22 cellular contexts compared by ENCODE assay signal in the genomic region with DNA sequence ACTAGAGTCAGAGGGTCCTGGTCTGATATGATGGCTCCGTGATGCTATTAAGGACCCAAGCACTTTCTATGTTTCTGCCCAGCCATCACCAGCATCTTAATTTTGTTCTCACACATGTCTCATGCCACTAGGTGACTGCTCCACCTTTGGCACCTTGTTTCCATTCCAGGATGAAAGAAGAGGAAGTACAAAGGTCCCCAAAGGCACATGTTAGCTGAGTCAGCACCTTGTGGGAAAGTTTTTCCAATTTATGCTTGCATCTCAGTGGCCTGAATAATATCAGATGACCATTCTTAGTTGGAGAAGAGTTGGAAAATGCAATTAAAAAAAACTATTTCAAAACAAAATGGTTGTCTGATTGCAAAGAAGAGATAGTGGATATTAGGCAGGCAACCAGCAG.
"Had no signal": no experiment of that assay in that cellular context is flagged by ENCODE, and none has a peak within 500 bp of the region (broad histone marks: within the 10 kb centered on the region; RNA-seq: fewer than 3 reads in every experiment).

No MANE protein-coding gene starts in this region.

- FAIRE-seq: keratinocyte had no signal

- H3K4me3 ChIP-seq: left lung, lower lobe of right lung, ovary, right atrium auricular region, skin epidermis, spleen, suprapubic skin, thoracic aorta, tibial nerve, uterus had no signal

- H3K27ac ChIP-seq: left lung, lower lobe of right lung, ovary, right atrium auricular region, skin epidermis, spleen, suprapubic skin, thoracic aorta, tibial nerve, uterus had no signal

- H3K9me3 ChIP-seq: ovary, suprapubic skin, thoracic aorta, uterus had no signal

- H3K27me3 ChIP-seq: ovary, right atrium auricular region, suprapubic skin, tibial nerve, uterus had no signal

- ATAC-seq: left cardiac atrium; left lung; lower lobe of right lung; naive thymus-derived CD4-positive, alpha-beta T cell; natural killer cell treated with Interleukin-12 subunit alpha and Interleukin-12 subunit beta and Interleukin-15 and Interleukin-18, amount 100 ng/mL, for 72 hours; sciatic nerve; stimulated activated effector memory CD8-positive, alpha-beta T cell treated with anti-CD3 and anti-CD28 coated beads, Interleukin-12 subunit alpha, Interleukin-12 subunit beta, amount 100 ng/mL, for 72 hours had no signal

- H3K36me3 ChIP-seq: left lung, lower lobe of right lung, ovary, right atrium auricular region, spleen, suprapubic skin, thoracic aorta, tibial nerve, uterus had no signal

- DNase-seq: hippocampal formation; kidney glomerular epithelial cell; left cardiac atrium; left lung; lower lobe of right lung; mammary epithelial cell; mesenchymal stem cell; naive thymus-derived CD4-positive, alpha-beta T cell; ovary; spleen; stimulated activated CD4-positive, alpha-beta T cell treated with anti-CD3 and anti-CD28 coated beads, Interleukin-4, amount 100 ng/mL, for 24 hours; stimulated activated naive CD4-positive, alpha-beta T cell; uterus had no signal

- H3K4me1 ChIP-seq: left lung, lower lobe of right lung, uterus had no signal
